ENCODE assay signal across 1 cellular context in genomic region chr5:176405656-176406435, GRCh38.
TF ChIP-seq lines count a peak whose summit lies in the region.

No MANE protein-coding gene starts in this region.

TF ChIP-seq in HEK293, 187 proteins besides CTCF, POLR2A, EP300 and RAD21:
- TF ChIP-seq ZNF580 (tag by site-specific recombination; IDR thresholded peaks at IDR 0.05), result no peak
- no peak for TF ChIP-seq ZFP41 (tag by site-specific recombination; IDR thresholded peaks at IDR 0.05; ENCODE audit: borderline replicate concordance)
- peak; percentile 73 for TF ChIP-seq ZNF2 (tag by site-specific recombination; IDR thresholded peaks at IDR 0.05)
- TF ChIP-seq ZNF155 (tag by site-specific recombination; IDR thresholded peaks at IDR 0.05), result no peak
- TF ChIP-seq ZNF175 (tag by site-specific recombination; IDR thresholded peaks at IDR 0.05), result no peak
- TF ChIP-seq ZIC2 (tag by site-specific recombination; IDR thresholded peaks at IDR 0.05), result peak; percentile 21; the same call in 1 of the 2 replicates
- TF ChIP-seq ZFP3 (tag by site-specific recombination; IDR thresholded peaks at IDR 0.05; ENCODE audit: low read depth), result no peak
- TF ChIP-seq SCRT1 (tag by site-specific recombination; IDR thresholded peaks at IDR 0.05; ENCODE audit: borderline replicate concordance), result no peak
- TF ChIP-seq ZNF416 (tag by site-specific recombination; IDR thresholded peaks at IDR 0.05), result no peak
- TF ChIP-seq SALL2 (tag by site-specific recombination; IDR thresholded peaks at IDR 0.05; ENCODE audit: borderline replicate concordance), result no peak
- TF ChIP-seq ZNF473 (tag by site-specific recombination; IDR thresholded peaks at IDR 0.05), result no peak
- TF ChIP-seq OVOL3 (tag by site-specific recombination; IDR thresholded peaks at IDR 0.05), result no peak
- no peak for TF ChIP-seq BCL11A (tag by site-specific recombination; IDR thresholded peaks at IDR 0.05; ENCODE audit: low read depth)
TF ChIP-seq in HEK293: peak in this region for 2.
